In genomic region chr15:58551764-58552504, GRCh38 we compare ENCODE assay signal across 9 cellular contexts.
DNase-seq lines count a peak whose midpoint lies in the region; FAIRE-seq and TF ChIP-seq lines count a peak whose summit lies in the region.
"Had no signal": no experiment of that assay in that cellular context is flagged by ENCODE, and none has a peak within 500 bp of the region (broad histone marks: within the 10 kb centered on the region; RNA-seq: fewer than 3 reads in every experiment).

No MANE protein-coding gene starts in this region.

- H3K4me3 ChIP-seq in keratinocyte (ENCODE audit: control insufficient read depth in 2 of 3, extremely low read depth in 1 of 3, insufficient read depth in 2 of 3, low read depth in 1 of 3, low read length in 3 of 3) (peak overlapping the region in 1 of 3 experiments; percentile 15), suprapubic skin (peak overlapping the region; percentile 21)

- H3K79me2 ChIP-seq in keratinocyte (ENCODE audit: control insufficient read depth, insufficient read depth, low read length), result no peaks in the 10 kb centered on the region

- peak overlapping the region; percentile 17 for H2AFZ ChIP-seq in keratinocyte (ENCODE audit: control insufficient read depth, low read length)

- no peaks in the 10 kb centered on the region for H3K9me1 ChIP-seq in keratinocyte (ENCODE audit: control insufficient read depth, extremely low read depth, insufficient read depth, low read length)

- no peaks in the 10 kb centered on the region for H4K20me1 ChIP-seq in keratinocyte (ENCODE audit: control insufficient read depth, extremely low read depth, insufficient read depth, low read length)

- H3K4me1 ChIP-seq in keratinocyte (ENCODE audit: control insufficient read depth, extremely low read depth, insufficient read depth, low read length) (peaks cover 23% of the 10 kb centered on the region), suprapubic skin (peaks cover 24% of the 10 kb centered on the region)

- no peaks in the 10 kb centered on the region for H3K27me3 ChIP-seq in keratinocyte (ENCODE audit: control insufficient read depth, extremely low read depth, insufficient read depth, low read length)
- no peaks in the 10 kb centered on the region for H3K27me3 ChIP-seq in suprapubic skin

- DNase-seq in activated CD4-positive, alpha-beta T cell treated with anti-CD3 and anti-CD28 coated beads for 48 hours, result peak; percentile 17
- no peak for DNase-seq in activated CD4-positive, alpha-beta T cell treated with anti-CD3 and anti-CD28 coated beads for 1 hour
- DNase-seq in astrocyte of the hippocampus (ENCODE audit: low read depth, low spot score), result peak; percentile 95
- no peak for DNase-seq in keratinocyte (ENCODE audit: low read depth, low spot score)
- no peak for DNase-seq in suprapubic skin (ENCODE audit: low spot score in 2 of 2)
- DNase-seq in G401 (ENCODE audit: low spot score), result no peak
- no peak for DNase-seq in midbrain (lab: John Stamatoyannopoulos, UW)
- no peak for DNase-seq in NAMALWA (ENCODE audit: low spot score)
- DNase-seq: activated B cell treated with CpG ODN at 0.5 μM for 24 hours had no signal

- no peak overlapping the region for H3K9ac ChIP-seq in keratinocyte (ENCODE audit: control insufficient read depth, extremely low read depth, insufficient read depth, low read length)

- FAIRE-seq in keratinocyte (lab: Jason Lieb, UNC), result peak; percentile 17

- 50% methylated on average over 23 of the region's 23 CpGs for WGBS in suprapubic skin

- no peaks in the 10 kb centered on the region for H3K36me3 ChIP-seq in keratinocyte (ENCODE audit: control insufficient read depth in 2 of 2, extremely low read depth in 1 of 2, insufficient read depth in 2 of 2, low read length in 2 of 2)
- no peaks in the 10 kb centered on the region for H3K36me3 ChIP-seq in suprapubic skin

- no peak for TF ChIP-seq CTCF in keratinocyte (optimal IDR thresholded peaks at IDR 0.05 in 1 of 3, IDR thresholded peaks at IDR 0.05 in 1 of 3, conservative IDR thresholded peaks at IDR 0.05 in 1 of 3; ENCODE audit: extremely low read depth in 1 of 3, insufficient read depth in 2 of 3, low read length in 3 of 3)
- no peak for TF ChIP-seq CTCF in suprapubic skin (IDR thresholded peaks at IDR 0.05)

- no peak for TF ChIP-seq POLR2A in suprapubic skin (IDR thresholded peaks at IDR 0.05)

- peak overlapping the region; percentile 66 for H3K4me2 ChIP-seq in keratinocyte (ENCODE audit: control insufficient read depth, extremely low read depth, insufficient read depth, low read depth, low read length)

- TF ChIP-seq EP300 in suprapubic skin (IDR thresholded peaks at IDR 0.05), result no peak

- H3K9me3 ChIP-seq in keratinocyte (ENCODE audit: control insufficient read depth, low read depth, low read length) (no peaks in the 10 kb centered on the region), suprapubic skin (no peaks in the 10 kb centered on the region)

- H3K27ac ChIP-seq in keratinocyte (ENCODE audit: control insufficient read depth, insufficient read depth, low read length), result peak overlapping the region; percentile 2
- peak overlapping the region; percentile 84 for H3K27ac ChIP-seq in suprapubic skin

- in situ Hi-C loops in G401 (cut with HindIII; ENCODE audit: low sequenced_read_pairs), result no loop called here

- dilution Hi-C loops in keratinocyte (cut with MboI; ENCODE audit: extremely low pct_ligation_motif_present, low sequenced_read_pairs), result no loop called here

Comparison
In these comparisons a context has a peak if more than half of its experiments do, and no peak if none do; other contexts are left out.
1. DNase-seq: peak in activated CD4-positive, alpha-beta T cell treated with anti-CD3 and anti-CD28 coated beads for 48 hours (single experiment) and astrocyte of the hippocampus (single experiment); none in activated CD4-positive, alpha-beta T cell treated with anti-CD3 and anti-CD28 coated beads for 1 hour (single experiment), keratinocyte (single experiment), suprapubic skin (0 of 2), G401 (single experiment), midbrain (single experiment) and NAMALWA (single experiment).